Comparison of ENCODE assay signal across 8 cellular contexts in the genomic region with DNA sequence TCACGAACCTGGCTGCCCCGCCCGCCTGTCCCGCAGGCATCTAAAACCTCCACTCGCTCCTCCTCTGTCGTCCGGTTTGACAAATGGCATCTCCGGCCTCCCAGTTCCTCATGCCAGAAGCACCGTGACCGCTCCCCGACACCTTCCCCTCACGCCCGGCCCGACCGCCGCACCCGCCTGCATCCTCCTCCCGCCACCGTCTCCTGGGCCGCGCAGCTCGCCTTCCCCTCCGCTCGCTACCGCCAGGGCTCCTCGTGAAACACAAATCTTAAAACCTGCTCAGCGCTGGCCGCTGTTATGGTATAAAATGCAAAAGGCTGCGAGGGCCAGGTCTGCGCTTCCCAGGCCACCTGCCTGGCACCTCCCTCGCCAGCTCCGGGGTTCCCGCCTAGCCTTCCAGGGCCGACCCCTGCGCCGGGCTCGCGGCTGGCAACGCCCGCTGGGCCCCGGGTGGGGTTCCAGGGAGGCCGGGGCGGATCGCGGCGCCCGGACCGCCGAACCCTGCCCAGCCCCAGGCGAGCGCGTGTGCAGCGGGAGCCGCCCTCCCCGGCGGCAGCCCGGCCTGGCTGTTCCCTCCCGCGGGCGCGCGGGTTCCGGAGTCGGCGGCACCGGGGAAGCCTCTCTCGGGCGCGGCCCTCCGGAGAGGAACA. TPM values are rescaled to one million over a fixed set of nuclear protein-coding genes. Genes with fewer than 3 reads are reported as not detected.
A peak's percentile ranks its signal among the peaks of the same experiment; 100 is the strongest.
DNase-seq lines count a peak whose midpoint lies in the region; ATAC-seq and TF ChIP-seq lines count a peak whose summit lies in the region.

No MANE protein-coding gene starts in this region.

- no peak overlapping the region for H4K91ac ChIP-seq in mesenchymal stem cell (ENCODE audit: low read length)

- H2BK5ac ChIP-seq in mesenchymal stem cell (ENCODE audit: low read depth, low read length, poor library complexity, severe bottlenecking): no peak overlapping the region

- H3K4me1 ChIP-seq in SJCRH30: no peaks in the 10 kb centered on the region
- peaks cover 42% of the 10 kb centered on the region for H3K4me1 ChIP-seq in mesenchymal stem cell (ENCODE audit: control insufficient read depth, insufficient read depth, low read depth, low read length)
- H3K4me1 ChIP-seq in transverse colon: peaks cover 7 to 27% (median 21%) of the 10 kb centered on the region in 4 donors

- H3K14ac ChIP-seq in mesenchymal stem cell (ENCODE audit: low read length in 2 of 2): no peak overlapping the region

- WGBS in mesenchymal stem cell: 2% methylated on average over 59 of the region's 70 CpGs
- WGBS in transverse colon (ENCODE audit: low coverage in 1 of 2), 2 donors: 0 to 1% methylated on average over 5 to 47 of the region's 70 CpGs

- no peak overlapping the region for H4K8ac ChIP-seq in mesenchymal stem cell (ENCODE audit: low read length)

- intact Hi-C loops in transverse colon (cut with DNase I; ENCODE audit: low total_unique reads): no loop called here

- TF ChIP-seq POLR2A in transverse colon (IDR thresholded peaks at IDR 0.05): no peak

- peak; percentile 1 for ATAC-seq in HG02763 (IDR thresholded peaks at IDR 0.05; ENCODE audit: unreplicated experiment)

- DNase-seq in NCI-H1092 treated with DMSO at 0.1 percent for 48 hours (lab: John Stamatoyannopoulos, UW) (peak; percentile 31), NCI-H1092 (lab: John Stamatoyannopoulos, UW) (no peak), SJCRH30 (no peak), dermis blood vessel endothelial cell (peak; percentile 47), mesenchymal stem cell (peak; percentile 41), transverse colon (peak; percentile 37), medulla oblongata (ENCODE audit: extremely low spot score) (no peak)

- H3K9me3 ChIP-seq in SJCRH30 (replicated peaks) (no peaks in the 10 kb centered on the region), mesenchymal stem cell (ENCODE audit: control insufficient read depth, low read length) (no peaks in the 10 kb centered on the region), transverse colon (no peaks in the 10 kb centered on the region)

- H3K27ac ChIP-seq in SJCRH30 (no peak overlapping the region), mesenchymal stem cell (ENCODE audit: low read length, poor library complexity, severe bottlenecking) (no peak overlapping the region), transverse colon (peak overlapping the region; percentile 89 to 95 (median 92))

- no peak overlapping the region for H2BK12ac ChIP-seq in mesenchymal stem cell (ENCODE audit: low read length in 2 of 2)

- no peak overlapping the region for H2BK120ac ChIP-seq in mesenchymal stem cell (ENCODE audit: low read depth, low read length)

- in situ Hi-C loops in transverse colon (cut with MboI; ENCODE audit: low pct_ligation_motif_present in 1 of 4, low pct_unique_long_range_greater_than_20kb in 1 of 4, low sequenced_read_pairs in 3 of 4): no loop called here

- H3K27me3 ChIP-seq in SJCRH30: no peaks in the 10 kb centered on the region
- no peaks in the 10 kb centered on the region for H3K27me3 ChIP-seq in mesenchymal stem cell (ENCODE audit: control insufficient read depth in 1 of 2, insufficient read depth in 1 of 2, low read length in 2 of 2)
- no peaks in the 10 kb centered on the region for H3K27me3 ChIP-seq in transverse colon

- peak overlapping the region; percentile 68 for H3K4me2 ChIP-seq in mesenchymal stem cell (ENCODE audit: low read length, poor library complexity, severe bottlenecking)

- no peak overlapping the region for H2AK5ac ChIP-seq in mesenchymal stem cell (ENCODE audit: low read length, severe bottlenecking)

- H3K36me3 ChIP-seq in SJCRH30 (no peaks in the 10 kb centered on the region; the same call in none of the 2 replicates), mesenchymal stem cell (ENCODE audit: control insufficient read depth in 1 of 2, insufficient read depth in 2 of 2, low read depth in 1 of 2, low read length in 2 of 2) (peaks cover 40 to 63% of the 10 kb centered on the region in 2 experiments), transverse colon (peaks cover 0 to 10% (median 5%) of the 10 kb centered on the region in 4 donors)

- no peak overlapping the region for H2BK15ac ChIP-seq in mesenchymal stem cell (ENCODE audit: low read depth, poor library complexity, severe bottlenecking)

- peaks cover 40% of the 10 kb centered on the region for H3K79me1 ChIP-seq in mesenchymal stem cell (replicated peaks; ENCODE audit: low read length, poor library complexity, severe bottlenecking)

- H3K4ac ChIP-seq in mesenchymal stem cell (ENCODE audit: low read depth in 1 of 2, low read length in 2 of 2): peak overlapping the region; percentile 28 to 32

- H3K9ac ChIP-seq in mesenchymal stem cell (ENCODE audit: low read length): peak overlapping the region; percentile 85

- peak in 3 of 5 experiments; percentile 16 to 47 (median 40) for TF ChIP-seq CTCF in transverse colon (IDR thresholded peaks at IDR 0.05)

- peak overlapping the region; percentile 19 for H2AFZ ChIP-seq in mesenchymal stem cell (ENCODE audit: low read depth, low read length)

- peak overlapping the region; percentile 89 for H3K4me3 ChIP-seq in SJCRH30
- peak overlapping the region; percentile 81 to 87 for H3K4me3 ChIP-seq in mesenchymal stem cell (ENCODE audit: insufficient read depth in 1 of 2, low read depth in 1 of 2, low read length in 2 of 2)
- peak overlapping the region; percentile 70 to 95 (median 86) for H3K4me3 ChIP-seq in transverse colon

- no peak overlapping the region for H3K23ac ChIP-seq in mesenchymal stem cell (ENCODE audit: low read length in 2 of 2)

- H3K18ac ChIP-seq in mesenchymal stem cell (ENCODE audit: low read depth in 1 of 2, low read length in 2 of 2): peak overlapping the region; percentile 33 to 46

- no peak for TF ChIP-seq EP300 in transverse colon (IDR thresholded peaks at IDR 0.05; ENCODE audit: low read depth)

RNA-seq across cellular contexts. Expression of a gene that starts 0.5 kb away (rescaled TPM):
- 9.6 and 12.4 TPM in 2 replicates for total RNA-seq in SJCRH30 (2014; rRNA removed; shearing (Covaris generic))
- total RNA-seq in dermis blood vessel endothelial cell (57.6 and 82.2 TPM in 2 replicates), transverse colon (100 to 1,000 TPM; 101 to 289 (median 125) TPM)
- polyA plus RNA-seq in mesenchymal stem cell (2013, experiment 1 of 2): 15.8 TPM
- 14.9 TPM for polyA plus RNA-seq in mesenchymal stem cell (2013, experiment 2 of 2)

RNA-seq across cellular contexts. Expression of a gene that starts 0.9 kb away (rescaled TPM):
- 45.0 and 55.3 TPM in 2 replicates for total RNA-seq in SJCRH30 (2014; rRNA removed; shearing (Covaris generic))
- 91.8 and 110 TPM in 2 replicates for total RNA-seq in dermis blood vessel endothelial cell
- 34.4 TPM for polyA plus RNA-seq in mesenchymal stem cell (2013, experiment 1 of 2)
- 35.3 TPM for polyA plus RNA-seq in mesenchymal stem cell (2013, experiment 2 of 2)
- 100 to 1,000 TPM in 1 of 4 donors, 10 to 100 TPM in 3; 15.3 to 165 (median 59.6) TPM for total RNA-seq in transverse colon

RNA-seq across cellular contexts. Expression of a gene that starts 8.9 kb away (rescaled TPM):
- total RNA-seq in SJCRH30 (2014; rRNA removed; shearing (Covaris generic)): 55.3 and 60.7 TPM in 2 replicates
- total RNA-seq in dermis blood vessel endothelial cell (77.1 and 84.7 TPM in 2 replicates), transverse colon (100 to 1,000 TPM; 102 to 253 (median 121) TPM)
- 102 TPM for polyA plus RNA-seq in mesenchymal stem cell (2013, experiment 1 of 2)
- polyA plus RNA-seq in mesenchymal stem cell (2013, experiment 2 of 2): 101 TPM

RNA-seq across cellular contexts. Expression of a gene that starts 9.3 kb away (rescaled TPM):
- 3.6 and 5.2 TPM in 2 replicates for total RNA-seq in SJCRH30 (2014; rRNA removed; shearing (Covaris generic))
- total RNA-seq in dermis blood vessel endothelial cell (9.7 and 16.5 TPM in 2 replicates), transverse colon (100 to 1,000 TPM in 1 of 4 donors, 10 to 100 TPM in 3; 23.6 to 173 (median 45.4) TPM)
- polyA plus RNA-seq in mesenchymal stem cell (2013, experiment 1 of 2): 5.6 TPM
- polyA plus RNA-seq in mesenchymal stem cell (2013, experiment 2 of 2): 4.7 TPM

RNA-seq across cellular contexts. Expression of a gene that starts 10.5 kb away (rescaled TPM):
- total RNA-seq in SJCRH30 (2014; rRNA removed; shearing (Covaris generic)): 1.2 and 1.6 TPM in 2 replicates
- total RNA-seq in dermis blood vessel endothelial cell (46.6 and 87.3 TPM in 2 replicates), transverse colon (100 to 1,000 TPM; 116 to 286 (median 132) TPM)
- polyA plus RNA-seq in mesenchymal stem cell (2013, experiment 1 of 2): 49.3 TPM
- 48.0 TPM for polyA plus RNA-seq in mesenchymal stem cell (2013, experiment 2 of 2)

Comparison
In these comparisons a context has a peak if more than half of its experiments do, and no peak if none do; other contexts are left out.
1. DNase-seq: peak in NCI-H1092 treated with DMSO at 0.1 percent for 48 hours (single experiment), dermis blood vessel endothelial cell (single experiment), mesenchymal stem cell (single experiment) and transverse colon (single experiment); none in NCI-H1092 (single experiment), SJCRH30 (0 of 2) and medulla oblongata (single experiment).
2. H3K27ac ChIP-seq: peak in transverse colon (4 of 4); none in SJCRH30 (single experiment) and mesenchymal stem cell (single experiment).
3. Peak in every context shown above with its lines, with median percentiles within 50 percentile points of each other: H3K4me3 ChIP-seq.